In genomic region chr1:41906977-41907376, GRCh38 we compare ENCODE assay signal across 1 cellular context.
TF ChIP-seq lines count a peak whose summit lies in the region.

No MANE protein-coding gene starts in this region.

TF ChIP-seq in K562, 482 proteins besides CTCF, POLR2A, EP300 and RAD21 (continued from another document):
- TF ChIP-seq SIX5 (IDR thresholded peaks at IDR 0.05; ENCODE audit: borderline replicate concordance in 1 of 2, insufficient read depth in 1 of 2, low read depth in 1 of 2, low read length in 2 of 2), result no peak
- no peak for TF ChIP-seq NFRKB (IDR thresholded peaks at IDR 0.05; ENCODE audit: low read depth)
- TF ChIP-seq SPI1 (IDR thresholded peaks at IDR 0.05; ENCODE audit: borderline replicate concordance, low read depth, low read length), result peak; percentile 99
- TF ChIP-seq ZNF274 (IDR thresholded peaks at IDR 0.05; ENCODE audit: borderline replicate concordance, low read depth, low read length), result no peak
- no peak for TF ChIP-seq ZSCAN29 (IDR thresholded peaks at IDR 0.05)
- no peak for TF ChIP-seq TBP (optimal IDR thresholded peaks at IDR 0.05; ENCODE audit: low read depth, low read length)
- no peak for TF ChIP-seq NBN (IDR thresholded peaks at IDR 0.05; ENCODE audit: low read depth)
- TF ChIP-seq PCBP2 (IDR thresholded peaks at IDR 0.05; ENCODE audit: low read depth, low read length, poor library complexity, severe bottlenecking), result no peak
- no peak for TF ChIP-seq CHD1 (IDR thresholded peaks at IDR 0.05; ENCODE audit: low read length)
- TF ChIP-seq MEIS2 (IDR thresholded peaks at IDR 0.05; ENCODE audit: partially characterized antibody), result peak; percentile 59
- TF ChIP-seq KAT8 (IDR thresholded peaks at IDR 0.05; ENCODE audit: low read depth), result no peak
- no peak for TF ChIP-seq KLF6 (CRISPR knock-in tag; IDR thresholded peaks at IDR 0.05; ENCODE audit: borderline replicate concordance)
- no peak for TF ChIP-seq HNRNPLL (IDR thresholded peaks at IDR 0.05; ENCODE audit: low read depth, low read length, poor library complexity, severe bottlenecking)
- TF ChIP-seq, protein P1, sequence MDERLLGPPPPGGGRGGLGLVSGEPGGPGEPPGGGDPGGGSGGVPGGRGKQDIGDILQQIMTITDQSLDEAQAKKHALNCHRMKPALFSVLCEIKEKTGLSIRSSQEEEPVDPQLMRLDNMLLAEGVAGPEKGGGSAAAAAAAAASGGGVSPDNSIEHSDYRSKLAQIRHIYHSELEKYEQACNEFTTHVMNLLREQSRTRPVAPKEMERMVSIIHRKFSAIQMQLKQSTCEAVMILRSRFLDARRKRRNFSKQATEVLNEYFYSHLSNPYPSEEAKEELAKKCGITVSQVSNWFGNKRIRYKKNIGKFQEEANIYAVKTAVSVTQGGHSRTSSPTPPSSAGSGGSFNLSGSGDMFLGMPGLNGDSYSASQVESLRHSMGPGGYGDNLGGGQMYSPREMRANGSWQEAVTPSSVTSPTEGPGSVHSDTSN (CRISPR knock-in tag; IDR thresholded peaks at IDR 0.05; ENCODE audit: low read depth), result no peak
- TF ChIP-seq, protein P1 (tag; conservative IDR thresholded peaks at IDR 0.05; ENCODE audit: low read depth), result peak; percentile 82
- TF ChIP-seq TSHZ1 (CRISPR knock-in tag; IDR thresholded peaks at IDR 0.05), result no peak
- TF ChIP-seq YBX1 (IDR thresholded peaks at IDR 0.05), result no peak
- no peak for TF ChIP-seq MXD1 (CRISPR knock-in tag; IDR thresholded peaks at IDR 0.05; ENCODE audit: borderline replicate concordance, poor library complexity, severe bottlenecking)
TF ChIP-seq in K562: peak in this region for 3.
